In genomic region chr6:157366648-157367047, GRCh38 we compare ENCODE assay signal across 1 cellular context.
TF ChIP-seq lines count a peak whose summit lies in the region.

No MANE protein-coding gene starts in this region.

TF ChIP-seq in WTC11, 78 proteins besides CTCF, POLR2A, EP300 and RAD21:
- no peak for TF ChIP-seq AFF4 (CRISPR knock-in tag; IDR thresholded peaks at IDR 0.05; ENCODE audit: borderline replicate concordance)
- no peak for TF ChIP-seq PRRX2 (CRISPR knock-in tag; IDR thresholded peaks at IDR 0.05)
- TF ChIP-seq E2F4 (CRISPR knock-in tag; IDR thresholded peaks at IDR 0.05; ENCODE audit: borderline replicate concordance, low read depth) = no peak
- TF ChIP-seq ATF1 (CRISPR knock-in tag; IDR thresholded peaks at IDR 0.05) = no peak
- TF ChIP-seq TCF7 (CRISPR knock-in tag; IDR thresholded peaks at IDR 0.05; ENCODE audit: low read depth) = no peak
- no peak for TF ChIP-seq HMGXB4 (CRISPR knock-in tag; IDR thresholded peaks at IDR 0.05)
- no peak for TF ChIP-seq EMX1 (CRISPR knock-in tag; IDR thresholded peaks at IDR 0.05)
- TF ChIP-seq ZNF423 (CRISPR knock-in tag; IDR thresholded peaks at IDR 0.05) = no peak
- no peak for TF ChIP-seq FOXJ3 (CRISPR knock-in tag; IDR thresholded peaks at IDR 0.05; ENCODE audit: borderline replicate concordance)
